In the genomic region with DNA sequence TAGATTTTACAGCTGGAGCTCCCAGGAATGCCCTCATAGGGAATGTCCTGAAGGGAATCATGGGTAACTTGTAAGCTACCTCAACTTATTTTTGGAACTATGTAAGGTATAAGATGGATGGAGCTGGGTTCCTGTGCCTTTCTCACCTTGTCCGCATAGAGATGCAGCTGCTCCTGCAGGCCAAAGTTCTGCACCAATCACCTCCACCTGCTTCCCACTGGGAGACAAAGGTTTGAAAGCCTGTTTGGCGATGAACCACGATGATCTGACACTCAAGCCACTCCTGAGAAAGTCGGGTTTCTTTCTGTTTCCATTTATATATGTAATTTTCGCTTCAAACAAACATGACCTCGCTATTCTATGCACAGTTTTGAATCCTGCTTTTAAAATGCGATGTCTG, we compare ENCODE assay signal across 8 cellular contexts. TPM values are rescaled to one million over a fixed set of nuclear protein-coding genes. Genes with fewer than 3 reads are reported as not detected.
DNase-seq lines count a peak whose midpoint lies in the region; ATAC-seq and TF ChIP-seq lines count a peak whose summit lies in the region.

No MANE protein-coding gene starts in this region.

- no peak for TF ChIP-seq RAD21 in HCT116 (IDR thresholded peaks at IDR 0.05; ENCODE audit: low read depth)

- no peaks in the 10 kb centered on the region for H3K27me3 Mint-ChIP-seq in CD4-positive, CD25-positive, alpha-beta regulatory T cell

- no peaks in the 10 kb centered on the region for H3K9me2 ChIP-seq in HCT116 (ENCODE audit: insufficient read depth)

- H3K4me3 ChIP-seq in CD4-positive, CD25-positive, alpha-beta regulatory T cell (ENCODE audit: low read depth, low read length): peak overlapping the region; percentile 77
- H3K4me3 ChIP-seq in HCT116 (replicated peaks in 1 of 2; ENCODE audit: low read depth in 1 of 2, low read length in 2 of 2) (peak overlapping the region in 1 of 2 experiments; percentile 14; a peak in 3 of 4 replicates), SK-N-MC (peak overlapping the region; percentile 91), fibroblast of villous mesenchyme (ENCODE audit: low read depth, low read length) (peak overlapping the region; percentile 84), skeletal muscle satellite cell (ENCODE audit: low read length) (peak overlapping the region; percentile 71)

- H3K27me3 ChIP-seq in CD4-positive, CD25-positive, alpha-beta regulatory T cell (ENCODE audit: control insufficient read depth, insufficient read depth, low read length): no peaks in the 10 kb centered on the region
- H3K27me3 ChIP-seq in HCT116 (ENCODE audit: insufficient read depth, low read length) (no peaks in the 10 kb centered on the region), skeletal muscle satellite cell (ENCODE audit: control insufficient read depth, insufficient read depth, low read length) (no peaks in the 10 kb centered on the region)

- no peak for DNase-seq in CD4-positive, CD25-positive, alpha-beta regulatory T cell
- DNase-seq in HCT116 (ENCODE audit: low read depth, low spot score): no peak
- DNase-seq in SK-N-MC (ENCODE audit: low read depth, low spot score): no peak
- DNase-seq in fibroblast of villous mesenchyme (ENCODE audit: low read depth): no peak
- DNase-seq in stimulated activated CD4-positive, alpha-beta T cell treated with anti-CD3 and anti-CD28 coated beads, Interleukin-15, amount 100 ng/mL, for 24 hours: no peak
- DNase-seq in NCI-H1694 treated with DMSO at 0.1 percent for 48 hours (lab: John Stamatoyannopoulos, UW): no peak
- DNase-seq in amygdala (lab: John Stamatoyannopoulos, UW): no peak

- H3K4me1 Mint-ChIP-seq in CD4-positive, CD25-positive, alpha-beta regulatory T cell: peaks cover 29 to 60% (median 40%) of the 10 kb centered on the region in 4 donors

- H3K79me2 ChIP-seq in HCT116 (ENCODE audit: insufficient read depth, low read length): no peaks in the 10 kb centered on the region

- peak overlapping the region; percentile 86 to 91 (median 88) for H3K4me3 Mint-ChIP-seq in CD4-positive, CD25-positive, alpha-beta regulatory T cell

- RAD21 ChIA-PET in HCT116 (lab: Charles Lee; ENCODE audit: low non-redundant PET in 1 of 2, low total read pairs in 2 of 2, uncharacterized antibody in 2 of 2, unreplicated experiment in 2 of 2): no interaction called here

- no peaks in the 10 kb centered on the region for H4K20me1 ChIP-seq in HCT116 (ENCODE audit: insufficient read depth)

- POLR2A ChIA-PET in HCT116 (lab: Charles Lee): no interaction called here

- no peak for ATAC-seq in CD4-positive, CD25-positive, alpha-beta regulatory T cell (ENCODE audit: low read depth in 2 of 2)
- 0 out of 2 replicates have a peak, but pooled peaks have one; percentile 15 for ATAC-seq in HCT116

- H2AFZ ChIP-seq in HCT116 (ENCODE audit: low read depth, low read length, poor library complexity, severe bottlenecking): no peak overlapping the region

- TF ChIP-seq POLR2A in HCT116 (IDR thresholded peaks at IDR 0.05; ENCODE audit: borderline replicate concordance, extremely low read depth, insufficient read depth, insufficient read length): no peak

- H3K27ac ChIP-seq in CD4-positive, CD25-positive, alpha-beta regulatory T cell (ENCODE audit: insufficient read depth, low read length, poor library complexity, severe bottlenecking): peak overlapping the region; percentile 1
- H3K27ac ChIP-seq in HCT116 (ENCODE audit: low read depth, low read length) (no peak overlapping the region), SK-N-MC (no peak overlapping the region)

- H3K9me3 ChIP-seq in CD4-positive, CD25-positive, alpha-beta regulatory T cell (ENCODE audit: control insufficient read depth in 2 of 2, low read length in 2 of 2): no peaks in the 10 kb centered on the region
- H3K9me3 ChIP-seq in HCT116 (ENCODE audit: control insufficient read depth in 1 of 2, insufficient read depth in 1 of 2, low read depth in 1 of 2, low read length in 2 of 2) (no peaks in the 10 kb centered on the region), SK-N-MC (ENCODE audit: low read depth, low read length) (no peaks in the 10 kb centered on the region), skeletal muscle satellite cell (replicated peaks; ENCODE audit: low read length) (no peaks in the 10 kb centered on the region)

- TF ChIP-seq CTCF in HCT116 (IDR thresholded peaks at IDR 0.05 in 2 of 3, conservative IDR thresholded peaks at IDR 0.05 in 1 of 3; ENCODE audit: borderline replicate concordance in 1 of 3, insufficient read depth in 1 of 3, low read depth in 2 of 3, low read length in 2 of 3) (no peak), fibroblast of villous mesenchyme (IDR thresholded peaks at IDR 0.05; ENCODE audit: insufficient read depth, low read depth, low read length) (no peak)

- peaks cover 5% of the 10 kb centered on the region for H3K36me3 Mint-ChIP-seq in CD4-positive, CD25-positive, alpha-beta regulatory T cell

- peaks cover 5% of the 10 kb centered on the region for H3K36me3 ChIP-seq in CD4-positive, CD25-positive, alpha-beta regulatory T cell (ENCODE audit: control insufficient read depth, insufficient read depth, low read length)
- H3K36me3 ChIP-seq in HCT116 (ENCODE audit: control insufficient read depth in 1 of 2, insufficient read depth in 2 of 2, low read length in 2 of 2) (peaks cover 2 to 5% of the 10 kb centered on the region in 2 experiments; a peak in 2 of 4 replicates), SK-N-MC (ENCODE audit: insufficient read depth, low read length) (peaks cover 8% of the 10 kb centered on the region), skeletal muscle satellite cell (ENCODE audit: insufficient read depth, low read length) (peaks cover 4% of the 10 kb centered on the region)

- intact Hi-C loops in HCT116 (cut with micrococcal nuclease): no loop called here

- no TSS peak for BruUV-seq in HCT116 (replicated peaks; lab: Mats Ljungman, UMichigan)

- H3K9ac ChIP-seq in HCT116 (ENCODE audit: low read length) (no peak overlapping the region), SK-N-MC (ENCODE audit: insufficient read length) (peak overlapping the region; percentile 62), skeletal muscle satellite cell (ENCODE audit: low read depth, low read length) (peak overlapping the region; percentile 50)

- peaks cover 38% of the 10 kb centered on the region for H3K4me1 ChIP-seq in CD4-positive, CD25-positive, alpha-beta regulatory T cell (ENCODE audit: control insufficient read depth, insufficient read depth, low read length, poor library complexity, severe bottlenecking)
- H3K4me1 ChIP-seq in HCT116 (ENCODE audit: control insufficient read depth in 1 of 2, insufficient read depth in 2 of 2, low read length in 2 of 2) (peaks cover 0 to 4% of the 10 kb centered on the region in 2 experiments; a peak in 1 of 4 replicates), skeletal muscle satellite cell (ENCODE audit: control insufficient read depth, insufficient read depth, low read length) (peaks cover 9% of the 10 kb centered on the region)

- H3K9me3 Mint-ChIP-seq in CD4-positive, CD25-positive, alpha-beta regulatory T cell: peaks cover 0 to 1% (median 0%) of the 10 kb centered on the region in 7 donors

- peak overlapping the region; percentile 48 to 77 (median 66) for H3K27ac Mint-ChIP-seq in CD4-positive, CD25-positive, alpha-beta regulatory T cell

- H3K4me2 ChIP-seq in HCT116 (ENCODE audit: low read length): peak overlapping the region; percentile 42; the same call in 1 of the 2 replicates
- peak overlapping the region; percentile 90 for H3K4me2 ChIP-seq in skeletal muscle satellite cell (ENCODE audit: low read length)

- CTCF ChIA-PET in HCT116 (lab: Charles Lee): no interaction called here

TF ChIP-seq in HCT116, 20 proteins besides CTCF, POLR2A, EP300 and RAD21 (continues in another document):
- no peak for TF ChIP-seq SRF (IDR thresholded peaks at IDR 0.05; ENCODE audit: low read depth)
- TF ChIP-seq, protein P1, sequence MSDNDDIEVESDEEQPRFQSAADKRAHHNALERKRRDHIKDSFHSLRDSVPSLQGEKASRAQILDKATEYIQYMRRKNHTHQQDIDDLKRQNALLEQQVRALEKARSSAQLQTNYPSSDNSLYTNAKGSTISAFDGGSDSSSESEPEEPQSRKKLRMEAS (IDR thresholded peaks at IDR 0.05): no peak
- TF ChIP-seq EZH2 (IDR thresholded peaks at IDR 0.05): no peak
- TF ChIP-seq POLR2AphosphoS5 (IDR thresholded peaks at IDR 0.05; ENCODE audit: low read depth, low read length): no peak
- no peak for TF ChIP-seq SP1 (IDR thresholded peaks at IDR 0.05; ENCODE audit: low read depth)
- TF ChIP-seq FOSL1 (IDR thresholded peaks at IDR 0.05; ENCODE audit: low read depth): no peak
- no peak for TF ChIP-seq ZNF274 (IDR thresholded peaks at IDR 0.05; ENCODE audit: low read depth, low read length)
- TF ChIP-seq EGR1 (IDR thresholded peaks at IDR 0.05; ENCODE audit: low read depth): no peak
- no peak for TF ChIP-seq ELF1 (IDR thresholded peaks at IDR 0.05; ENCODE audit: borderline replicate concordance, low read depth)
- TF ChIP-seq, protein P2, sequence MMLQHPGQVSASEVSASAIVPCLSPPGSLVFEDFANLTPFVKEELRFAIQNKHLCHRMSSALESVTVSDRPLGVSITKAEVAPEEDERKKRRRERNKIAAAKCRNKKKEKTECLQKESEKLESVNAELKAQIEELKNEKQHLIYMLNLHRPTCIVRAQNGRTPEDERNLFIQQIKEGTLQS (IDR thresholded peaks at IDR 0.05): no peak

RNA-seq across cellular contexts. Expression of a gene that starts 0.6 kb away (rescaled TPM):
- total RNA-seq in CD4-positive, CD25-positive, alpha-beta regulatory T cell: 1.3 TPM
- polyA plus RNA-seq in CD4-positive, CD25-positive, alpha-beta regulatory T cell: under 1 TPM in 3 of 4 donors, not detected in 1; 0.08 to 0.92 (median 0.17) TPM
- total RNA-seq in HCT116 (2021; ENCODE audit: unreplicated experiment): 0.54 TPM
- polyA plus RNA-seq in HCT116 (2012): 0.04 and 0.09 TPM in 2 replicates
- 1.9 and 3.0 TPM in 2 replicates for total RNA-seq in fibroblast of villous mesenchyme
- total RNA-seq in skeletal muscle satellite cell (2012; rRNA removed): 0.22 and 0.25 TPM in 2 replicates

RNA-seq across cellular contexts. Expression of a gene that starts 38.9 kb away (rescaled TPM):
- total RNA-seq in CD4-positive, CD25-positive, alpha-beta regulatory T cell: 78.0 TPM
- 10 to 100 TPM; 34.8 to 39.7 (median 37.1) TPM for polyA plus RNA-seq in CD4-positive, CD25-positive, alpha-beta regulatory T cell
- total RNA-seq in HCT116 (2021; ENCODE audit: unreplicated experiment) (19.0 TPM), fibroblast of villous mesenchyme (8.6 and 9.0 TPM in 2 replicates)
- polyA plus RNA-seq in HCT116 (2012): 12.9 and 13.3 TPM in 2 replicates
- 7.0 and 7.4 TPM in 2 replicates for total RNA-seq in skeletal muscle satellite cell (2012; rRNA removed)

RNA-seq across cellular contexts. Expression of a gene that starts 39.9 kb away (rescaled TPM):
- 167 TPM for total RNA-seq in CD4-positive, CD25-positive, alpha-beta regulatory T cell
- polyA plus RNA-seq in CD4-positive, CD25-positive, alpha-beta regulatory T cell: 10 to 100 TPM; 53.5 to 58.6 (median 56.5) TPM
- 20.6 TPM for total RNA-seq in HCT116 (2021; ENCODE audit: unreplicated experiment)
- polyA plus RNA-seq in HCT116 (2012): 9.3 and 11.4 TPM in 2 replicates
- 52.8 and 83.8 TPM in 2 replicates for total RNA-seq in fibroblast of villous mesenchyme
- total RNA-seq in skeletal muscle satellite cell (2012; rRNA removed): 37.6 and 39.8 TPM in 2 replicates
